Comparison of ENCODE assay signal across 30 cellular contexts in the genomic region with DNA sequence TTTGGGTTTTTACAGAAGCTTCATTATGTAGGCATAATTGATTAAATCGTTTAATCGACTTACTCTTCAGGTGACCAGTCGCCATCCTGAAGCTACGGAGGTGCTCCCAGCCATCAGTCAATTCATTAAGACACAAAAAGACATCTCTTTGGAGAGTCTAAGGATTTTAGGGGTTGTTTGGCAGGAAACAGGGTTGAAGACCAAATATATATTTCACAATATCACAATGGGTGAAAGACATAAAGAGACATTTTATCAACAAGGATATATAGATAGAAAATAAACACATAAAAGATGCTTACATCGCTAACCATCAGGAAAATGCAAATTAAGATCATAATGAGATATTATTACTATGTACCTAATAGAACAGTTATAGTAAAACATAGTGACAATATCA.
"Had no signal": no experiment of that assay in that cellular context is flagged by ENCODE, and none has a peak within 500 bp of the region (broad histone marks: within the 10 kb centered on the region; RNA-seq: fewer than 3 reads in every experiment).

No MANE protein-coding gene starts in this region.

- H3K27ac ChIP-seq: adrenal gland, body of pancreas, Peyer's patch, RWPE1, SJCRH30 had no signal

- H3K9me3 ChIP-seq: adrenal gland, body of pancreas, Peyer's patch, SJCRH30 had no signal

- H3K27ac Mint-ChIP-seq: activated CD8-positive, alpha-beta T cell treated with anti-CD3 and anti-CD28 coated beads, Interleukin-2, amount 10 ng/mL, durations not matched to agents 7 days and 5 days; activated naive CD8-positive, alpha-beta T cell treated with anti-CD3 and anti-CD28 coated beads, Interleukin-2, amount 10 ng/mL, durations not matched to agents 7 days and 5 days; T-helper 17 cell; WTC11 had no signal

- H3K4me1 ChIP-seq: SJCRH30 had no signal

- DNase-seq: activated CD4-positive, alpha-beta T cell treated with anti-CD3 and anti-CD28 coated beads for 48 hours; activated CD4-positive, alpha-beta T cell treated with anti-CD3 and anti-CD28 coated beads, Interleukin-2, amount 50 U/mL, for 4 hours; activated CD4-positive, CD25-positive, alpha-beta regulatory T cell treated with anti-CD3 and anti-CD28 coated beads, Interleukin-2, amount 50 U/mL, for 72 hours; activated CD8-positive, alpha-beta memory T cell treated with anti-CD3 and anti-CD28 coated beads, Interleukin-2, amount 50 U/mL, for 48 hours; activated CD8-positive, alpha-beta T cell treated with anti-CD3 and anti-CD28 coated beads, Interleukin-2, amount 10 ng/mL, durations not matched to agents 7 days and 5 days; activated naive CD4-positive, alpha-beta T cell treated with anti-CD3 and anti-CD28 coated beads, Interleukin-2, amount 50 U/mL, for 16 hours; activated naive CD8-positive, alpha-beta T cell treated with anti-CD3 and anti-CD28 coated beads, Interleukin-2, amount 10 ng/mL, durations not matched to agents 7 days and 5 days; activated T-cell treated with anti-CD3 and anti-CD28 coated beads, Interleukin-2, amount 50 U/mL, for 1 hour; anterior cingulate cortex; body of pancreas; KG1; MV-4-11; NCI-H1092 treated with DMSO at 0.1 percent for 48 hours; NCI-H1436; NCI-H1694 treated with DMSO at 0.1 percent for 48 hours; NCI-H2081; NCI-H2171; NCI-H2227 treated with DMSO at 0.1 percent for 48 hours; NCI-H446 treated with DMSO at 0.1 percent for 48 hours; NCI-H524 treated with DMSO at 0.1 percent for 48 hours; NCI-H774; Peyer's patch; Right ventricle myocardium superior; SJCRH30; T-helper 17 cell; T-helper 9 cell had no signal

- ATAC-seq: activated CD8-positive, alpha-beta T cell treated with anti-CD3 and anti-CD28 coated beads, Interleukin-2, amount 10 ng/mL, durations not matched to agents 7 days and 5 days; body of pancreas; T-helper 17 cell; WTC11 had no signal

- H3K36me3 ChIP-seq: adrenal gland, Peyer's patch, SJCRH30 had no signal

- H3K4me3 Mint-ChIP-seq: activated CD8-positive, alpha-beta T cell treated with anti-CD3 and anti-CD28 coated beads, Interleukin-2, amount 10 ng/mL, durations not matched to agents 7 days and 5 days; activated naive CD8-positive, alpha-beta T cell treated with anti-CD3 and anti-CD28 coated beads, Interleukin-2, amount 10 ng/mL, durations not matched to agents 7 days and 5 days; central memory CD8-positive, alpha-beta T cell; T-helper 17 cell; WTC11 had no signal

- H3K4me1 Mint-ChIP-seq: central memory CD8-positive, alpha-beta T cell; WTC11 had no signal

- H3K4me3 ChIP-seq: adrenal gland, body of pancreas, Peyer's patch, SJCRH30 had no signal

- H3K36me3 Mint-ChIP-seq: activated naive CD8-positive, alpha-beta T cell treated with anti-CD3 and anti-CD28 coated beads, Interleukin-2, amount 10 ng/mL, durations not matched to agents 7 days and 5 days; WTC11 had no signal

- H3K27me3 ChIP-seq: adrenal gland, body of pancreas, Peyer's patch had no signal

- H3K9me3 Mint-ChIP-seq: activated naive CD8-positive, alpha-beta T cell treated with anti-CD3 and anti-CD28 coated beads, Interleukin-2, amount 10 ng/mL, durations not matched to agents 7 days and 5 days; central memory CD8-positive, alpha-beta T cell; WTC11 had no signal

- H3K27me3 Mint-ChIP-seq: activated naive CD8-positive, alpha-beta T cell treated with anti-CD3 and anti-CD28 coated beads, Interleukin-2, amount 10 ng/mL, durations not matched to agents 7 days and 5 days had no signal
